In the genomic region with DNA sequence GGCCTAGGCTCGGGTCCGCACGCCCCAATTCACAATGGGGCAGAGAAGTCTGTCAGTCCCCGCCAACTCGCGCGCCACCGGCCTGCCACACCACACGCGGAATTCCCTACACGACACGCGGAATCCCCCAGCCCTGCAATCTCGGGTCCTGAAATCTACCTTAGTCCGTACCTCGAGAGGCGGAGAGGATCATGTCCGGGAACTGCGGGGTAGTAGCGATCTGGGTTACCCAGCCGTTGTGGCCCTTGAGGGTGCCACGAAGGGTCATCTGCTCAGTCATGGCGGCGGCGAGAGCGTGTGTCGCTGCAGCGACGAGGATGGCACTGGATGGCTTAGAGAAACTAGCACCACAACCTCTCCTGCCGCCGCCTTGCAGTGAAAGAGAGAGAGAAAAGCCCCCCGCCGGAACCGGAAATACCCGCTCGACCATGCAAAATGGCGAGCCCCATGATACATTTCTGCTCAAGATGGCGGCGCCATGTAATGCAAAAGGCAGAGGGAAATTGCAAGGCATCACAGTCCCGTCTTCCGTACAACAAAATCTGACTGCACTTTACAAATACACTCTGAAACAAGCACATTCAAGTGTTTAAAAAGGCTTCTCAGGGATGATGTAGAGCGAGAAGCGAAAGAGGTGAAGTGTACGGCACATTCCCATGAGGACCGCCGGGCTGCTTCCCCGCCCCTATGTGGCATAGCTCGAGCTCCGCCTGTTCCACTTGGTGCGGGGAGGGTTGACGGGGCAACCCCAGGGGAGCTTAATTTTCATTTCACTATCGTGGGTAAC, we compare ENCODE assay signal across 1 cellular context.
TF ChIP-seq lines count a peak whose summit lies in the region.

A gene (minus strand): TSS at position 386 of the 787 bp plus-strand sequence. CDS start 106 bp downstream, at position 280.

TF ChIP-seq in K562, 482 proteins besides CTCF, POLR2A, EP300 and RAD21 (continued from another document and continues in another):
- TF ChIP-seq SMAD1 (IDR thresholded peaks at IDR 0.05; ENCODE audit: low read depth, low read length, partially characterized antibody) (peak; percentile 92), ARID2 (IDR thresholded peaks at IDR 0.05) (no peak), MYC (IDR thresholded peaks at IDR 0.05; ENCODE audit: low read depth, low read length) (peak; percentile 97), MYC (CRISPR knock-in tag; IDR thresholded peaks at IDR 0.05; ENCODE audit: borderline replicate concordance, low read depth) (peak; percentile 94; the same call in 1 of the 2 replicates), FOXJ3 (CRISPR knock-in tag; IDR thresholded peaks at IDR 0.05) (no peak), NFE2 (IDR thresholded peaks at IDR 0.05; ENCODE audit: low read depth) (no peak), ZNF140 (CRISPR knock-in tag; IDR thresholded peaks at IDR 0.05) (no peak), ARNT (IDR thresholded peaks at IDR 0.05) (peak in 1 of 2 experiments; percentile 67; a peak in 2 of 4 replicates), MTA3 (IDR thresholded peaks at IDR 0.05; ENCODE audit: borderline replicate concordance) (peak; percentile 70; the same call in 1 of the 2 replicates), CSDE1 (IDR thresholded peaks at IDR 0.05) (peak; percentile 36 to 95; a peak in 3 of 4 replicates), KLF1 (tag; IDR thresholded peaks at IDR 0.05) (peak; percentile 54), ZNF354B (CRISPR knock-in tag; IDR thresholded peaks at IDR 0.05) (no peak), ZNF311 (CRISPR knock-in tag; IDR thresholded peaks at IDR 0.05) (no peak), MED1 (CRISPR knock-in tag; IDR thresholded peaks at IDR 0.05; ENCODE audit: borderline replicate concordance) (no peak), YY1 (IDR thresholded peaks at IDR 0.05; ENCODE audit: borderline replicate concordance in 1 of 3, control insufficient read depth in 1 of 3, extremely low read depth in 1 of 3, insufficient read depth in 3 of 3, insufficient read length in 1 of 3, insufficient replicate concordance in 2 of 3, low read depth in 1 of 3, low read length in 2 of 3) (peak; percentile 98 to 100 (median 99)), GATAD2A (IDR thresholded peaks at IDR 0.05) (0 out of 2 replicates have a peak, but pooled peaks have one; percentile 29), SMAD3 (CRISPR knock-in tag; conservative IDR thresholded peaks at IDR 0.05) (no peak), CBFB (CRISPR knock-in tag; IDR thresholded peaks at IDR 0.05) (peak; percentile 61; the same call in 1 of the 2 replicates), KAT7 (CRISPR knock-in tag; IDR thresholded peaks at IDR 0.05; ENCODE audit: borderline replicate concordance) (peak; percentile 86; the same call in 1 of the 2 replicates), DPF2 (IDR thresholded peaks at IDR 0.05) (no peak), TGIF2 (CRISPR knock-in tag; IDR thresholded peaks at IDR 0.05) (peak; percentile 89; the same call in 1 of the 2 replicates), FOXM1 (IDR thresholded peaks at IDR 0.05; ENCODE audit: low read depth) (no peak; the same call in 1 of the 2 replicates), FOXM1 (CRISPR knock-in tag; IDR thresholded peaks at IDR 0.05; ENCODE audit: low read depth) (0 out of 2 replicates have a peak, but pooled peaks have one; percentile 54), ZBED1 (IDR thresholded peaks at IDR 0.05) (no peak), SAP30 (IDR thresholded peaks at IDR 0.05; ENCODE audit: borderline replicate concordance, insufficient read depth, low read depth, low read length, poor library complexity, severe bottlenecking) (peak; percentile 91), HCFC1 (IDR thresholded peaks at IDR 0.05; ENCODE audit: low read depth, low read length) (peak; percentile 81), NR2F6 (CRISPR knock-in tag; IDR thresholded peaks at IDR 0.05) (peak; percentile 51; the same call in 1 of the 2 replicates), ZNF146 (CRISPR knock-in tag; IDR thresholded peaks at IDR 0.05; ENCODE audit: unreplicated experiment) (no peak), FOXK2 (conservative IDR thresholded peaks at IDR 0.05 in 1 of 2, IDR thresholded peaks at IDR 0.05 in 1 of 2; ENCODE audit: low read depth in 2 of 2) (peak in 1 of 2 experiments; percentile 54), SAFB2 (IDR thresholded peaks at IDR 0.05; ENCODE audit: borderline replicate concordance, low read depth, low read length, severe bottlenecking) (no peak), ZNF584 (CRISPR knock-in tag; IDR thresholded peaks at IDR 0.05; ENCODE audit: low read depth) (0 out of 2 replicates have a peak, but pooled peaks have one; percentile 54), CXXC5 (CRISPR knock-in tag; IDR thresholded peaks at IDR 0.05) (no peak), SRF (CRISPR knock-in tag; IDR thresholded peaks at IDR 0.05) (0 out of 4 replicates have a peak, but pooled peaks of 1 of the 2 experiments have one; percentile 35), NUFIP1 (IDR thresholded peaks at IDR 0.05; ENCODE audit: partially characterized antibody) (no peak), CREM (IDR thresholded peaks at IDR 0.05; ENCODE audit: low read depth) (peak; percentile 29; the same call in 1 of the 2 replicates), NFRKB (IDR thresholded peaks at IDR 0.05; ENCODE audit: low read depth) (peak; percentile 92; the same call in 1 of the 2 replicates), GABPB1 (CRISPR knock-in tag; IDR thresholded peaks at IDR 0.05) (peak; percentile 96), FOS (IDR thresholded peaks at IDR 0.05; ENCODE audit: extremely low read depth, insufficient read length) (no peak), ZNF431 (CRISPR knock-in tag; IDR thresholded peaks at IDR 0.05) (peak; percentile 46), KAT8 (IDR thresholded peaks at IDR 0.05; ENCODE audit: low read depth) (peak; percentile 71), ZNF780A (CRISPR knock-in tag; IDR thresholded peaks at IDR 0.05) (0 out of 2 replicates have a peak, but pooled peaks have one; percentile 41), EGR1 (conservative IDR thresholded peaks at IDR 0.05) (peak; percentile 18; the same call in 1 of the 2 replicates), SRSF3 (IDR thresholded peaks at IDR 0.05; ENCODE audit: insufficient read depth, low read length) (peak; percentile 19; the same call in 1 of the 2 replicates), ZZZ3 (IDR thresholded peaks at IDR 0.05) (peak; percentile 98), HLTF (IDR thresholded peaks at IDR 0.05) (no peak)
- TF ChIP-seq, protein P1, sequence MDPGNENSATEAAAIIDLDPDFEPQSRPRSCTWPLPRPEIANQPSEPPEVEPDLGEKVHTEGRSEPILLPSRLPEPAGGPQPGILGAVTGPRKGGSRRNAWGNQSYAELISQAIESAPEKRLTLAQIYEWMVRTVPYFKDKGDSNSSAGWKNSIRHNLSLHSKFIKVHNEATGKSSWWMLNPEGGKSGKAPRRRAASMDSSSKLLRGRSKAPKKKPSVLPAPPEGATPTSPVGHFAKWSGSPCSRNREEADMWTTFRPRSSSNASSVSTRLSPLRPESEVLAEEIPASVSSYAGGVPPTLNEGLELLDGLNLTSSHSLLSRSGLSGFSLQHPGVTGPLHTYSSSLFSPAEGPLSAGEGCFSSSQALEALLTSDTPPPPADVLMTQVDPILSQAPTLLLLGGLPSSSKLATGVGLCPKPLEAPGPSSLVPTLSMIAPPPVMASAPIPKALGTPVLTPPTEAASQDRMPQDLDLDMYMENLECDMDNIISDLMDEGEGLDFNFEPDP (CRISPR knock-in tag; IDR thresholded peaks at IDR 0.05): no peak
- TF ChIP-seq, protein P2, sequence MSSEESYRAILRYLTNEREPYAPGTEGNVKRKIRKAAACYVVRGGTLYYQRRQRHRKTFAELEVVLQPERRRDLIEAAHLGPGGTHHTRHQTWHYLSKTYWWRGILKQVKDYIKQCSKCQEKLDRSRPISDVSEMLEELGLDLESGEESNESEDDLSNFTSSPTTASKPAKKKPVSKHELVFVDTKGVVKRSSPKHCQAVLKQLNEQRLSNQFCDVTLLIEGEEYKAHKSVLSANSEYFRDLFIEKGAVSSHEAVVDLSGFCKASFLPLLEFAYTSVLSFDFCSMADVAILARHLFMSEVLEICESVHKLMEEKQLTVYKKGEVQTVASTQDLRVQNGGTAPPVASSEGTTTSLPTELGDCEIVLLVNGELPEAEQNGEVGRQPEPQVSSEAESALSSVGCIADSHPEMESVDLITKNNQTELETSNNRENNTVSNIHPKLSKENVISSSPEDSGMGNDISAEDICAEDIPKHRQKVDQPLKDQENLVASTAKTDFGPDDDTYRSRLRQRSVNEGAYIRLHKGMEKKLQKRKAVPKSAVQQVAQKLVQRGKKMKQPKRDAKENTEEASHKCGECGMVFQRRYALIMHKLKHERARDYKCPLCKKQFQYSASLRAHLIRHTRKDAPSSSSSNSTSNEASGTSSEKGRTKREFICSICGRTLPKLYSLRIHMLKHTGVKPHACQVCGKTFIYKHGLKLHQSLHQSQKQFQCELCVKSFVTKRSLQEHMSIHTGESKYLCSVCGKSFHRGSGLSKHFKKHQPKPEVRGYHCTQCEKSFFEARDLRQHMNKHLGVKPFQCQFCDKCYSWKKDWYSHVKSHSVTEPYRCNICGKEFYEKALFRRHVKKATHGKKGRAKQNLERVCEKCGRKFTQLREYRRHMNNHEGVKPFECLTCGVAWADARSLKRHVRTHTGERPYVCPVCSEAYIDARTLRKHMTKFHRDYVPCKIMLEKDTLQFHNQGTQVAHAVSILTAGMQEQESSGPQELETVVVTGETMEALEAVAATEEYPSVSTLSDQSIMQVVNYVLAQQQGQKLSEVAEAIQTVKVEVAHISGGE (CRISPR knock-in tag; IDR thresholded peaks at IDR 0.05): peak; percentile 38 to 93 (median 57); a peak in 4 of 6 replicates
- TF ChIP-seq, protein P3, sequence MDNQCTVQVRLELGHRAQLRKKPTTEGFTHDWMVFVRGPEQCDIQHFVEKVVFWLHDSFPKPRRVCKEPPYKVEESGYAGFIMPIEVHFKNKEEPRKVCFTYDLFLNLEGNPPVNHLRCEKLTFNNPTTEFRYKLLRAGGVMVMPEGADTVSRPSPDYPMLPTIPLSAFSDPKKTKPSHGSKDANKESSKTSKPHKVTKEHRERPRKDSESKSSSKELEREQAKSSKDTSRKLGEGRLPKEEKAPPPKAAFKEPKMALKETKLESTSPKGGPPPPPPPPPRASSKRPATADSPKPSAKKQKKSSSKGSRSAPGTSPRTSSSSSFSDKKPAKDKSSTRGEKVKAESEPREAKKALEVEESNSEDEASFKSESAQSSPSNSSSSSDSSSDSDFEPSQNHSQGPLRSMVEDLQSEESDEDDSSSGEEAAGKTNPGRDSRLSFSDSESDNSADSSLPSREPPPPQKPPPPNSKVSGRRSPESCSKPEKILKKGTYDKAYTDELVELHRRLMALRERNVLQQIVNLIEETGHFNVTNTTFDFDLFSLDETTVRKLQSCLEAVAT (IDR thresholded peaks at IDR 0.05): peak in 1 of 2 experiments; percentile 81; a peak in 2 of 4 replicates
- TF ChIP-seq, protein P4, sequence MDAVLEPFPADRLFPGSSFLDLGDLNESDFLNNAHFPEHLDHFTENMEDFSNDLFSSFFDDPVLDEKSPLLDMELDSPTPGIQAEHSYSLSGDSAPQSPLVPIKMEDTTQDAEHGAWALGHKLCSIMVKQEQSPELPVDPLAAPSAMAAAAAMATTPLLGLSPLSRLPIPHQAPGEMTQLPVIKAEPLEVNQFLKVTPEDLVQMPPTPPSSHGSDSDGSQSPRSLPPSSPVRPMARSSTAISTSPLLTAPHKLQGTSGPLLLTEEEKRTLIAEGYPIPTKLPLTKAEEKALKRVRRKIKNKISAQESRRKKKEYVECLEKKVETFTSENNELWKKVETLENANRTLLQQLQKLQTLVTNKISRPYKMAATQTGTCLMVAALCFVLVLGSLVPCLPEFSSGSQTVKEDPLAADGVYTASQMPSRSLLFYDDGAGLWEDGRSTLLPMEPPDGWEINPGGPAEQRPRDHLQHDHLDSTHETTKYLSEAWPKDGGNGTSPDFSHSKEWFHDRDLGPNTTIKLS (IDR thresholded peaks at IDR 0.05; ENCODE audit: borderline replicate concordance, low read depth): peak; percentile 37; the same call in 1 of the 2 replicates
- TF ChIP-seq, protein P5, sequence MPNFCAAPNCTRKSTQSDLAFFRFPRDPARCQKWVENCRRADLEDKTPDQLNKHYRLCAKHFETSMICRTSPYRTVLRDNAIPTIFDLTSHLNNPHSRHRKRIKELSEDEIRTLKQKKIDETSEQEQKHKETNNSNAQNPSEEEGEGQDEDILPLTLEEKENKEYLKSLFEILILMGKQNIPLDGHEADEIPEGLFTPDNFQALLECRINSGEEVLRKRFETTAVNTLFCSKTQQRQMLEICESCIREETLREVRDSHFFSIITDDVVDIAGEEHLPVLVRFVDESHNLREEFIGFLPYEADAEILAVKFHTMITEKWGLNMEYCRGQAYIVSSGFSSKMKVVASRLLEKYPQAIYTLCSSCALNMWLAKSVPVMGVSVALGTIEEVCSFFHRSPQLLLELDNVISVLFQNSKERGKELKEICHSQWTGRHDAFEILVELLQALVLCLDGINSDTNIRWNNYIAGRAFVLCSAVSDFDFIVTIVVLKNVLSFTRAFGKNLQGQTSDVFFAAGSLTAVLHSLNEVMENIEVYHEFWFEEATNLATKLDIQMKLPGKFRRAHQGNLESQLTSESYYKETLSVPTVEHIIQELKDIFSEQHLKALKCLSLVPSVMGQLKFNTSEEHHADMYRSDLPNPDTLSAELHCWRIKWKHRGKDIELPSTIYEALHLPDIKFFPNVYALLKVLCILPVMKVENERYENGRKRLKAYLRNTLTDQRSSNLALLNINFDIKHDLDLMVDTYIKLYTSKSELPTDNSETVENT (CRISPR knock-in tag; IDR thresholded peaks at IDR 0.05): no peak
- TF ChIP-seq, protein P6, sequence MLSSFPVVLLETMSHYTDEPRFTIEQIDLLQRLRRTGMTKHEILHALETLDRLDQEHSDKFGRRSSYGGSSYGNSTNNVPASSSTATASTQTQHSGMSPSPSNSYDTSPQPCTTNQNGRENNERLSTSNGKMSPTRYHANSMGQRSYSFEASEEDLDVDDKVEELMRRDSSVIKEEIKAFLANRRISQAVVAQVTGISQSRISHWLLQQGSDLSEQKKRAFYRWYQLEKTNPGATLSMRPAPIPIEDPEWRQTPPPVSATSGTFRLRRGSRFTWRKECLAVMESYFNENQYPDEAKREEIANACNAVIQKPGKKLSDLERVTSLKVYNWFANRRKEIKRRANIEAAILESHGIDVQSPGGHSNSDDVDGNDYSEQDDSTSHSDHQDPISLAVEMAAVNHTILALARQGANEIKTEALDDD (IDR thresholded peaks at IDR 0.05): no peak; the same call in 1 of the 2 replicates
- TF ChIP-seq, protein P7, sequence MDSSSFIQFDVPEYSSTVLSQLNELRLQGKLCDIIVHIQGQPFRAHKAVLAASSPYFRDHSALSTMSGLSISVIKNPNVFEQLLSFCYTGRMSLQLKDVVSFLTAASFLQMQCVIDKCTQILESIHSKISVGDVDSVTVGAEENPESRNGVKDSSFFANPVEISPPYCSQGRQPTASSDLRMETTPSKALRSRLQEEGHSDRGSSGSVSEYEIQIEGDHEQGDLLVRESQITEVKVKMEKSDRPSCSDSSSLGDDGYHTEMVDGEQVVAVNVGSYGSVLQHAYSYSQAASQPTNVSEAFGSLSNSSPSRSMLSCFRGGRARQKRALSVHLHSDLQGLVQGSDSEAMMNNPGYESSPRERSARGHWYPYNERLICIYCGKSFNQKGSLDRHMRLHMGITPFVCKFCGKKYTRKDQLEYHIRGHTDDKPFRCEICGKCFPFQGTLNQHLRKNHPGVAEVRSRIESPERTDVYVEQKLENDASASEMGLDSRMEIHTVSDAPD (CRISPR knock-in tag; IDR thresholded peaks at IDR 0.05): no peak
- TF ChIP-seq, protein P8, sequence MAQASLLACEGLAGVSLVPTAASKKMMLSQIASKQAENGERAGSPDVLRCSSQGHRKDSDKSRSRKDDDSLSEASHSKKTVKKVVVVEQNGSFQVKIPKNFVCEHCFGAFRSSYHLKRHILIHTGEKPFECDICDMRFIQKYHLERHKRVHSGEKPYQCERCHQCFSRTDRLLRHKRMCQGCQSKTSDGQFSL (CRISPR knock-in tag; IDR thresholded peaks at IDR 0.05): peak; percentile 77
- TF ChIP-seq, protein P8 (tag; IDR thresholded peaks at IDR 0.05): peak in 1 of 2 experiments; percentile 39; a peak in 2 of 4 replicates
